ENCODE assay signal across 1 cellular context in the genomic region with DNA sequence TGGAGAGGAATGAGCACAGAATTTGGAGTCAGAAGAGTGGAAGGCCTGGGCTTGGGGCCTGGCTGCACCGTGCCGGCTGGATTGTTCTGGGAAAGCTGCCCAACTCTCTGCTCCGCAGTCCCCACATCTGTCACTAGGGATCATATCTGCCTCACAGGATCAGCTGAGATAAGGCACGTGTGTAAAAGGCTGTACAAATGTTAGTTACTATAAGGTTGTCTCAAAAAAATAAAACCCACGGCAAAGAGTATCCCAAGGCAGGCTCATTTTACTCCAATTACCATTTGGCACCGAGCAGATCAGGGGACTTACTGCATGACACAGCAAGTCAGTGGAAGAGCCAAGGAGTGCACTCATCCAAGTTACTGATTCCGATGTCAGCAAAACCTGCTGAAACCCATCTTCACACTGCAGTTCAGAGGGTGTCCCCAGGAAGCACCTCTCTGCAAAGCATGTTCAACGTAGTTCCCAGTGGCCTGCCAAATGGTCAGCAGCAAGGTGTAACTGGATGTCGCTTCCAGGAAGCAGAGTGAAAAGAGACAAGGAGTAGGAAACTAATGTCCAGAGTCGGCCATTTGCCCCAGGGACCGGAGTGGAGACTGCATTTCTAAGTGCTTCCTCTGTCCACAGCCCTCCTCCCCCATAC.
TF ChIP-seq lines count a peak whose summit lies in the region.

No MANE protein-coding gene starts in this region.

TF ChIP-seq in SK-N-SH, 30 proteins besides CTCF, POLR2A, EP300 and RAD21 (continued from another document):
- TF ChIP-seq, protein P1, sequence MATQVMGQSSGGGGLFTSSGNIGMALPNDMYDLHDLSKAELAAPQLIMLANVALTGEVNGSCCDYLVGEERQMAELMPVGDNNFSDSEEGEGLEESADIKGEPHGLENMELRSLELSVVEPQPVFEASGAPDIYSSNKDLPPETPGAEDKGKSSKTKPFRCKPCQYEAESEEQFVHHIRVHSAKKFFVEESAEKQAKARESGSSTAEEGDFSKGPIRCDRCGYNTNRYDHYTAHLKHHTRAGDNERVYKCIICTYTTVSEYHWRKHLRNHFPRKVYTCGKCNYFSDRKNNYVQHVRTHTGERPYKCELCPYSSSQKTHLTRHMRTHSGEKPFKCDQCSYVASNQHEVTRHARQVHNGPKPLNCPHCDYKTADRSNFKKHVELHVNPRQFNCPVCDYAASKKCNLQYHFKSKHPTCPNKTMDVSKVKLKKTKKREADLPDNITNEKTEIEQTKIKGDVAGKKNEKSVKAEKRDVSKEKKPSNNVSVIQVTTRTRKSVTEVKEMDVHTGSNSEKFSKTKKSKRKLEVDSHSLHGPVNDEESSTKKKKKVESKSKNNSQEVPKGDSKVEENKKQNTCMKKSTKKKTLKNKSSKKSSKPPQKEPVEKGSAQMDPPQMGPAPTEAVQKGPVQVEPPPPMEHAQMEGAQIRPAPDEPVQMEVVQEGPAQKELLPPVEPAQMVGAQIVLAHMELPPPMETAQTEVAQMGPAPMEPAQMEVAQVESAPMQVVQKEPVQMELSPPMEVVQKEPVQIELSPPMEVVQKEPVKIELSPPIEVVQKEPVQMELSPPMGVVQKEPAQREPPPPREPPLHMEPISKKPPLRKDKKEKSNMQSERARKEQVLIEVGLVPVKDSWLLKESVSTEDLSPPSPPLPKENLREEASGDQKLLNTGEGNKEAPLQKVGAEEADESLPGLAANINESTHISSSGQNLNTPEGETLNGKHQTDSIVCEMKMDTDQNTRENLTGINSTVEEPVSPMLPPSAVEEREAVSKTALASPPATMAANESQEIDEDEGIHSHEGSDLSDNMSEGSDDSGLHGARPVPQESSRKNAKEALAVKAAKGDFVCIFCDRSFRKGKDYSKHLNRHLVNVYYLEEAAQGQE (IDR thresholded peaks at IDR 0.05; ENCODE audit: low read depth, low read length): no peak
- TF ChIP-seq SIN3A (IDR thresholded peaks at IDR 0.05; ENCODE audit: borderline replicate concordance, low read depth, low read length) (no peak), NFIC (IDR thresholded peaks at IDR 0.05; ENCODE audit: borderline replicate concordance) (0 out of 2 replicates have a peak, but pooled peaks have one; percentile 21), GATA2 (CRISPR knock-in tag; IDR thresholded peaks at IDR 0.05) (peak; percentile 77), CHD2 (IDR thresholded peaks at IDR 0.05; ENCODE audit: low read length, partially characterized antibody) (peak; percentile 31), TEAD4 (IDR thresholded peaks at IDR 0.05; ENCODE audit: borderline replicate concordance, insufficient read depth) (no peak), RXRA (IDR thresholded peaks at IDR 0.05; ENCODE audit: borderline replicate concordance, low read depth) (no peak), MXI1 (IDR thresholded peaks at IDR 0.05; ENCODE audit: low read depth, low read length) (peak; percentile 83)
